26 cellular contexts compared by ENCODE assay signal in genomic region chr19:35228177-35228930, GRCh38. TPM values are rescaled to one million over a fixed set of nuclear protein-coding genes. Genes with fewer than 3 reads are reported as not detected.
DNase-seq lines count a peak whose midpoint lies in the region; ATAC-seq and TF ChIP-seq lines count a peak whose summit lies in the region.
"Had no signal": no experiment of that assay in that cellular context is flagged by ENCODE, and none has a peak within 500 bp of the region (broad histone marks: within the 10 kb centered on the region; RNA-seq: fewer than 3 reads in every experiment).

FAM187B (minus strand) TSS chr19:35228739; CDS start chr19:35228680, 59 bp downstream.

- no peak within 1 kb of the TSS for H3K9ac ChIP-seq in OCI-LY1 (ENCODE audit: low read length)
- H3K9ac ChIP-seq: BLaER1 treated with 17β-estradiol and CSF1 and Interleukin-3, amounts not matched to agents 10 nM and 100 nM had no signal

- ATAC-seq in activated T-cell treated with anti-CD3 and anti-CD28 coated beads, Interleukin-2, amount 50 U/mL, for 72 hours (replicated peaks in 1 of 2), result no peak
- ATAC-seq in GM21515 (IDR thresholded peaks at IDR 0.05; ENCODE audit: unreplicated experiment), result no peak
- ATAC-seq: activated CD8-positive, alpha-beta T cell treated with anti-CD3 and anti-CD28 coated beads, Interleukin-2, amount 10 ng/mL, durations not matched to agents 7 days and 5 days; left lung; right cardiac atrium; stimulated activated naive B cell treated with anti-CD40 and anti-IgM and Interleukin-4, amounts not matched to agents 10 μg/mL and 1 μg/mL and 100 μg/mL, for 72 hours; T-helper 17 cell had no signal

- no peaks in the 10 kb centered on the region; the same call in 1 of the 2 replicates for H3K36me3 ChIP-seq in OCI-LY1 (ENCODE audit: insufficient read depth, low read length)
- H3K36me3 ChIP-seq: BLaER1 treated with 17β-estradiol and CSF1 and Interleukin-3, amounts not matched to agents 10 nM and 100 nM; cardiac muscle cell; left lung; Peyer's patch had no signal

- no peaks in the 10 kb centered on the region for H3K27me3 Mint-ChIP-seq in activated T-cell treated with anti-CD3 and anti-CD28 coated beads, Interleukin-2, amount 50 U/mL, for 24 hours
- no peaks in the 10 kb centered on the region for H3K27me3 Mint-ChIP-seq in activated T-cell treated with anti-CD3 and anti-CD28 coated beads, Interleukin-2, amount 50 U/mL, for 72 hours (ENCODE audit: low read depth)
- H3K27me3 Mint-ChIP-seq: T-helper 17 cell had no signal

- H3K4me1 Mint-ChIP-seq in activated T-cell treated with anti-CD3 and anti-CD28 coated beads, Interleukin-2, amount 50 U/mL, for 24 hours (ENCODE audit: low read depth), result peaks cover 15% of the 10 kb centered on the region
- peaks cover 5% of the 10 kb centered on the region for H3K4me1 Mint-ChIP-seq in activated T-cell treated with anti-CD3 and anti-CD28 coated beads, Interleukin-2, amount 50 U/mL, for 72 hours (ENCODE audit: low read depth)

- no peak within 1 kb of the TSS for H3K4me3 ChIP-seq in OCI-LY1 (ENCODE audit: low read depth, low read length, poor library complexity, severe bottlenecking)
- H3K4me3 ChIP-seq: BLaER1 treated with 17β-estradiol and CSF1 and Interleukin-3, amounts not matched to agents 10 nM and 100 nM; cardiac muscle cell; left lung; Peyer's patch had no signal

- H3K9me3 ChIP-seq in OCI-LY1 (ENCODE audit: low read length), result no peaks in the 10 kb centered on the region
- H3K9me3 ChIP-seq: left lung, Peyer's patch had no signal

- peak; percentile 5; the same call in 1 of the 2 replicates for TF ChIP-seq CTCF in OCI-LY1 (IDR thresholded peaks at IDR 0.05; ENCODE audit: low read length)

- H3F3A ChIP-seq in OCI-LY1 (ENCODE audit: insufficient read depth, low read length), result no peaks in the 10 kb centered on the region

- H3K4me3 Mint-ChIP-seq in activated T-cell treated with anti-CD3 and anti-CD28 coated beads, Interleukin-2, amount 50 U/mL, for 24 hours, result no peak within 1 kb of the TSS
- H3K4me3 Mint-ChIP-seq in activated T-cell treated with anti-CD3 and anti-CD28 coated beads, Interleukin-2, amount 50 U/mL, for 72 hours, result no peak within 1 kb of the TSS
- H3K4me3 Mint-ChIP-seq: activated CD8-positive, alpha-beta T cell treated with anti-CD3 and anti-CD28 coated beads, Interleukin-2, amount 10 ng/mL, durations not matched to agents 7 days and 5 days; stimulated activated naive B cell treated with anti-CD40 and anti-IgM and Interleukin-4, amounts not matched to agents 10 μg/mL and 1 μg/mL and 100 μg/mL, for 72 hours; T-helper 17 cell had no signal

- H2AFZ ChIP-seq in OCI-LY1 (ENCODE audit: low read length), result no peak within 1 kb of the TSS

- no peaks in the 10 kb centered on the region for H3K9me3 Mint-ChIP-seq in activated T-cell treated with anti-CD3 and anti-CD28 coated beads, Interleukin-2, amount 50 U/mL, for 24 hours
- no peaks in the 10 kb centered on the region for H3K9me3 Mint-ChIP-seq in activated T-cell treated with anti-CD3 and anti-CD28 coated beads, Interleukin-2, amount 50 U/mL, for 72 hours
- H3K9me3 Mint-ChIP-seq: activated T-helper 2 cell treated with anti-CD3 and anti-CD28 coated beads, Interferon-gamma antibody, Interleukin-2, Interleukin-4, amounts not matched to agents 10 μg/mL and 5 μg/mL and 100 μg/mL, durations not matched to agents 14 hours and 24 hours and 36 hours; stimulated activated naive B cell treated with anti-CD40 and anti-IgM and Interleukin-4, amounts not matched to agents 10 μg/mL and 1 μg/mL and 100 μg/mL, for 72 hours had no signal

- no peaks in the 10 kb centered on the region for H3K79me2 ChIP-seq in OCI-LY1 (ENCODE audit: insufficient read depth, low read length)

- peaks cover 20% of the 10 kb centered on the region for H3K4me1 ChIP-seq in OCI-LY1 (ENCODE audit: insufficient read depth, low read length, severe bottlenecking)
- H3K4me1 ChIP-seq: left lung, Peyer's patch had no signal

- H3K36me3 Mint-ChIP-seq in activated T-cell treated with anti-CD3 and anti-CD28 coated beads, Interleukin-2, amount 50 U/mL, for 24 hours (ENCODE audit: low read depth), result no peaks in the 10 kb centered on the region
- no peaks in the 10 kb centered on the region for H3K36me3 Mint-ChIP-seq in activated T-cell treated with anti-CD3 and anti-CD28 coated beads, Interleukin-2, amount 50 U/mL, for 72 hours (ENCODE audit: insufficient read depth in 2 of 2)
- H3K36me3 Mint-ChIP-seq: stimulated activated naive B cell treated with anti-CD40 and anti-IgM and Interleukin-4, amounts not matched to agents 10 μg/mL and 1 μg/mL and 100 μg/mL, for 72 hours had no signal

- H4K20me1 ChIP-seq in OCI-LY1 (ENCODE audit: insufficient read depth, low read length), result no peaks in the 10 kb centered on the region
- H4K20me1 ChIP-seq: BLaER1 treated with 17β-estradiol and CSF1 and Interleukin-3, amounts not matched to agents 10 nM and 100 nM had no signal

- H3K27ac ChIP-seq in OCI-LY1 (ENCODE audit: low read depth, low read length, poor library complexity, severe bottlenecking) (no peak within 1 kb of the TSS), layer of hippocampus (ENCODE audit: low read depth, low read length) (peak within 1 kb of the TSS; percentile 38), substantia nigra (ENCODE audit: low read depth, low read length, poor library complexity, severe bottlenecking) (peak within 1 kb of the TSS; percentile 36)
- H3K27ac ChIP-seq: BLaER1 treated with 17β-estradiol and CSF1 and Interleukin-3, amounts not matched to agents 10 nM and 100 nM; cardiac muscle cell; left lung; Peyer's patch had no signal

- H3K4me2 ChIP-seq in OCI-LY1 (ENCODE audit: low read length), result no peak within 1 kb of the TSS
- H3K4me2 ChIP-seq: BLaER1 treated with 17β-estradiol and CSF1 and Interleukin-3, amounts not matched to agents 10 nM and 100 nM had no signal

- no peak within 1 kb of the TSS for H3K27ac Mint-ChIP-seq in activated T-cell treated with anti-CD3 and anti-CD28 coated beads, Interleukin-2, amount 50 U/mL, for 24 hours
- no peak within 1 kb of the TSS for H3K27ac Mint-ChIP-seq in activated T-cell treated with anti-CD3 and anti-CD28 coated beads, Interleukin-2, amount 50 U/mL, for 72 hours
- H3K27ac Mint-ChIP-seq: activated CD8-positive, alpha-beta T cell treated with anti-CD3 and anti-CD28 coated beads, Interleukin-2, amount 10 ng/mL, durations not matched to agents 7 days and 5 days; activated T-helper 2 cell treated with anti-CD3 and anti-CD28 coated beads, Interferon-gamma antibody, Interleukin-2, Interleukin-4, amounts not matched to agents 10 μg/mL and 5 μg/mL and 100 μg/mL, durations not matched to agents 14 hours and 24 hours and 36 hours; stimulated activated naive B cell treated with anti-CD40 and anti-IgM and Interleukin-4, amounts not matched to agents 10 μg/mL and 1 μg/mL and 100 μg/mL, for 72 hours; T-helper 17 cell had no signal

- H3K27me3 ChIP-seq in OCI-LY1 (ENCODE audit: insufficient read depth, low read length), result peaks cover 7% of the 10 kb centered on the region; the same call in 1 of the 2 replicates
- no peaks in the 10 kb centered on the region for H3K27me3 ChIP-seq in layer of hippocampus (ENCODE audit: control insufficient read depth, insufficient read depth, low read length)
- H3K27me3 ChIP-seq: BLaER1 treated with 17β-estradiol and CSF1 and Interleukin-3, amounts not matched to agents 10 nM and 100 nM; cardiac muscle cell; left lung; Peyer's patch had no signal

- no peaks in the 10 kb centered on the region for H3K9me2 ChIP-seq in OCI-LY1 (ENCODE audit: low read depth, low read length)

- peak; percentile 14 for DNase-seq in activated T-cell treated with anti-CD3 and anti-CD28 coated beads, Interleukin-2, amount 50 U/mL, for 24 hours
- no peak for DNase-seq in activated T-cell treated with anti-CD3 and anti-CD28 coated beads, Interleukin-2, amount 50 U/mL, for 72 hours
- DNase-seq in substantia nigra (lab: John Stamatoyannopoulos, UW) (peak in 16 of 49 donors; percentile 8 to 60 (median 22)), DMS79 (lab: John Stamatoyannopoulos, UW) (no peak), T-helper 9 cell (no peak)
- DNase-seq: activated CD8-positive, alpha-beta T cell treated with anti-CD3 and anti-CD28 coated beads, Interleukin-2, amount 10 ng/mL, durations not matched to agents 7 days and 5 days; foreskin melanocyte; KBM-7; left lung; NCI-H187; NCI-H2227 treated with DMSO at 0.1 percent for 48 hours; stimulated activated naive B cell treated with anti-CD40 and anti-IgM and Interleukin-4, amounts not matched to agents 10 μg/mL and 1 μg/mL and 100 μg/mL, for 72 hours; T-helper 17 cell had no signal

RNA-seq across cellular contexts. Expression of gene FAM187B, which starts in this region (rescaled TPM):
- total RNA-seq in activated T-cell treated with anti-CD3 and anti-CD28 coated beads, Interleukin-2, amount 50 U/mL, for 72 hours, result not detected
- total RNA-seq: A172; activated CD8-positive, alpha-beta T cell treated with anti-CD3 and anti-CD28 coated beads, Interleukin-2, amount 10 ng/mL, durations not matched to agents 7 days and 5 days; activated T-helper 2 cell treated with anti-CD3 and anti-CD28 coated beads, Interferon-gamma antibody, Interleukin-2, Interleukin-4, amounts not matched to agents 10 μg/mL and 5 μg/mL and 100 μg/mL, durations not matched to agents 14 hours and 24 hours and 36 hours; cardiac muscle cell; epithelial cell of proximal tubule; G401; Peyer's patch; right cardiac atrium; SK-MEL-5; T-helper 17 cell; urinary bladder had no signal
